Comparison of ENCODE assay signal across 20 cellular contexts in the genomic region with DNA sequence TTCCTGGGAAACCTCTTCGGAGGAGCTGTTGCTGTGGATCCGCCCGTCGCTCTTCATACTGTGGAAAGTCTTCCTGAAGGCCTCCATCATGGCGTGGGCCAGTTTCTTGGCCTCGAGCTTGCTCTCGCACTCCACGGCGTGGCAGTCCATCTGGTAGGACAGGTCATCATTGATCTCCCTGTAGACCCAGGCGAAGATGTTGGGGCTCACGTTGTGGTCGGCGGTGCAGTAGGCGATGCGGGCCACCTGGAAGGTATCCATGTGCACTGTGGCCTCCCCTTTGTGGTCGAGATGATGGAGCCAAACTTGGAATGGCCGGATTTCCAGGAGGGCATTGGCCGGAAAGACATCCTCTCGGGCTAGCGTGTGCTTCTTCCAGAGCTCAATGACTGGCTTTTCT.
DNase-seq lines count a peak whose midpoint lies in the region; ATAC-seq and TF ChIP-seq lines count a peak whose summit lies in the region.
"Had no signal": no experiment of that assay in that cellular context is flagged by ENCODE, and none has a peak within 500 bp of the region (broad histone marks: within the 10 kb centered on the region; RNA-seq: fewer than 3 reads in every experiment).

No MANE protein-coding gene starts in this region.

- no peak overlapping the region for H3K4me3 ChIP-seq in adrenal gland
- H3K4me3 ChIP-seq in upper lobe of right lung = no peak overlapping the region
- H3K4me3 ChIP-seq: BLaER1 had no signal

- H3K4me3 Mint-ChIP-seq in progenitor cell of endocrine pancreas (ENCODE audit: low read depth) = no peak overlapping the region
- H3K4me3 Mint-ChIP-seq: CD14-positive monocyte; CD4-positive, alpha-beta memory T cell; CD4-positive, CD25-positive, alpha-beta regulatory T cell; CD8-positive, alpha-beta memory T cell had no signal

- ATAC-seq in left lobe of liver (peak; percentile 32), upper lobe of right lung (peak; percentile 26)

- DNase-seq in adrenal gland (no peak), left lobe of liver (ENCODE audit: low spot score) (no peak), upper lobe of right lung (no peak), DMS53 (lab: John Stamatoyannopoulos, UW) (no peak), progenitor cell of endocrine pancreas (ENCODE audit: low spot score, unreplicated experiment) (no peak)
- DNase-seq in activated CD8-positive, alpha-beta memory T cell treated with anti-CD3 and anti-CD28 coated beads, Interleukin-2, amount 50 U/mL, for 4 hours = no peak
- DNase-seq: 8988T; ACHN; BE2C; C1 segment of cervical spinal cord; CD4-positive, alpha-beta memory T cell; CD4-positive, CD25-positive, alpha-beta regulatory T cell; CD8-positive, alpha-beta memory T cell; COR-L47; DMS 273 treated with DMSO at 0.1 percent for 48 hours; DMS153; DMS79 treated with DMSO at 0.1 percent for 48 hours; GF-D8 had no signal

- H3K27me3 ChIP-seq in adrenal gland (no peaks in the 10 kb centered on the region), upper lobe of right lung (no peaks in the 10 kb centered on the region)
- H3K27me3 ChIP-seq: BE2C, BLaER1 had no signal

- H3K4me1 ChIP-seq in adrenal gland (replicated peaks in 1 of 2) (peaks cover 19 to 35% of the 10 kb centered on the region in 2 donors), upper lobe of right lung (no peaks in the 10 kb centered on the region)
- H3K4me1 ChIP-seq: BE2C, BLaER1 had no signal

- 93 to 97% (median 96%) methylated on average over 20 of the region's 20 CpGs for WGBS in adrenal gland, 4 donors

- no peak for TF ChIP-seq CTCF in adrenal gland (IDR thresholded peaks at IDR 0.05)
- no peak for TF ChIP-seq CTCF in upper lobe of right lung (IDR thresholded peaks at IDR 0.05)
- no peak for TF ChIP-seq CTCF in progenitor cell of endocrine pancreas (IDR thresholded peaks at IDR 0.05; ENCODE audit: unreplicated experiment)

- no peaks in the 10 kb centered on the region for H3K36me3 Mint-ChIP-seq in progenitor cell of endocrine pancreas (ENCODE audit: insufficient read depth)
- H3K36me3 Mint-ChIP-seq: CD4-positive, alpha-beta memory T cell; CD4-positive, CD25-positive, alpha-beta regulatory T cell; CD8-positive, alpha-beta memory T cell had no signal

- H3K36me3 ChIP-seq in adrenal gland (replicated peaks in 1 of 2) = no peaks in the 10 kb centered on the region
- peaks cover 9% of the 10 kb centered on the region for H3K36me3 ChIP-seq in upper lobe of right lung
- H3K36me3 ChIP-seq: BE2C, BLaER1 had no signal

- TF ChIP-seq POLR2A in adrenal gland (IDR thresholded peaks at IDR 0.05) = no peak

- no peak overlapping the region for H3K27ac Mint-ChIP-seq in progenitor cell of endocrine pancreas
- H3K27ac Mint-ChIP-seq: CD14-positive monocyte; CD4-positive, alpha-beta memory T cell; CD4-positive, CD25-positive, alpha-beta regulatory T cell had no signal

- no peaks in the 10 kb centered on the region for H3K9me3 Mint-ChIP-seq in progenitor cell of endocrine pancreas (ENCODE audit: low read depth)

- H3K27ac ChIP-seq in adrenal gland = peak overlapping the region in 4 of 5 donors; percentile 38 to 64 (median 50)
- H3K27ac ChIP-seq in upper lobe of right lung = no peak overlapping the region
- H3K27ac ChIP-seq: BLaER1 had no signal

- H3K27me3 Mint-ChIP-seq in progenitor cell of endocrine pancreas = no peaks in the 10 kb centered on the region
- H3K27me3 Mint-ChIP-seq: CD4-positive, alpha-beta memory T cell; CD4-positive, CD25-positive, alpha-beta regulatory T cell; CD8-positive, alpha-beta memory T cell had no signal

- intact Hi-C loops in adrenal gland (cut with DNase I) = no loop called here
- intact Hi-C loops in upper lobe of right lung (cut with DNase I) = no loop called here

- no peaks in the 10 kb centered on the region for H3K4me1 Mint-ChIP-seq in progenitor cell of endocrine pancreas (ENCODE audit: low read depth)
- H3K4me1 Mint-ChIP-seq: CD14-positive monocyte; CD4-positive, alpha-beta memory T cell; CD4-positive, CD25-positive, alpha-beta regulatory T cell; CD8-positive, alpha-beta memory T cell had no signal

- no peaks in the 10 kb centered on the region for H3K9me3 ChIP-seq in adrenal gland (replicated peaks in 1 of 3)
- no peaks in the 10 kb centered on the region for H3K9me3 ChIP-seq in upper lobe of right lung
- H3K9me3 ChIP-seq: BE2C, BLaER1 had no signal
